ENCODE assay signal across 10 cellular contexts in the genomic region with DNA sequence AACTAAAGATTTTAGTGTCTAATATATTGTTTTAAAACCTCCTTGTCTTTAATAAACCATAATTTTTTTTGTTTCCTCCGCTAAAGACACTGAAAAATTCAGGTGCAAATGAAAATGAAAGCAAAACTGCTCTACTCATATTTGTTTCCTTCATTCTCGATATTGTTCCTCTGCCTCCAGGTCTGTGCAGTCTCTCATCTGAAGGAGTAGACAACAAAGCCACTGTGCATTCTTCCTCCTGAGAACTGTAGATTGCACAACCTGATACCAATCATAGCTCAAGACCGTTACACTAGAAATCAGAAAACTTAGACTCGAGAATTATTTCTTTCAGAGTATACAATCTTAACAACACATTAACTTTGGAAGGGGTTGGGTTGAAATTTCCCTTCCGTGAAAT.
DNase-seq lines count a peak whose midpoint lies in the region; ATAC-seq lines count a peak whose summit lies in the region.
"Had no signal": no experiment of that assay in that cellular context is flagged by ENCODE, and none has a peak within 500 bp of the region (broad histone marks: within the 10 kb centered on the region; RNA-seq: fewer than 3 reads in every experiment).

No MANE protein-coding gene starts in this region.

- H3K27ac Mint-ChIP-seq in natural killer cell treated with Interleukin-12 subunit alpha and Interleukin-12 subunit beta and Interleukin-15 and Interleukin-18, amount 100 ng/mL, for 72 hours, result no peak overlapping the region

- no peak overlapping the region for H2BK5ac ChIP-seq in mesendoderm (ENCODE audit: low read length)

- H2AK5ac ChIP-seq in mesendoderm (ENCODE audit: low read length), result no peak overlapping the region

- peak overlapping the region; percentile 7 for H3K4me3 ChIP-seq in effector memory CD4-positive, alpha-beta T cell (ENCODE audit: insufficient read depth, low read depth, low read length, poor library complexity, severe bottlenecking)
- no peak overlapping the region for H3K4me3 ChIP-seq in mesendoderm (ENCODE audit: low read length)

- peaks cover 3 to 6% of the 10 kb centered on the region in 2 donors for H3K4me1 Mint-ChIP-seq in natural killer cell treated with Interleukin-12 subunit alpha and Interleukin-12 subunit beta and Interleukin-15 and Interleukin-18, amount 100 ng/mL, for 72 hours (ENCODE audit: low read depth in 2 of 2)

- no peak overlapping the region for H3K27ac ChIP-seq in effector memory CD4-positive, alpha-beta T cell (ENCODE audit: insufficient read depth, low read length, poor library complexity, severe bottlenecking)
- H3K27ac ChIP-seq in mesendoderm (ENCODE audit: low read depth, low read length), result no peak overlapping the region

- no peak overlapping the region for H3K9ac ChIP-seq in mesendoderm (ENCODE audit: low read length)

- no peak overlapping the region for H4K5ac ChIP-seq in mesendoderm (ENCODE audit: low read length)

- no peak overlapping the region for H3K18ac ChIP-seq in mesendoderm (ENCODE audit: low read length)

- no peaks in the 10 kb centered on the region for H3K9me3 ChIP-seq in effector memory CD4-positive, alpha-beta T cell (ENCODE audit: control insufficient read depth, low read length)

- peaks cover 17% of the 10 kb centered on the region for H3K9me3 Mint-ChIP-seq in natural killer cell treated with Interleukin-12 subunit alpha and Interleukin-12 subunit beta and Interleukin-15 and Interleukin-18, amount 100 ng/mL, for 72 hours

- no peak overlapping the region for H3K23ac ChIP-seq in mesendoderm (ENCODE audit: low read length)

- WGBS in mesendoderm (ENCODE audit: extremely low coverage, insufficient coverage, low lambda C conversion rate), result no CpG with 5 or more reads among the region's 5 CpGs

- no peaks in the 10 kb centered on the region for H3K27me3 Mint-ChIP-seq in natural killer cell treated with Interleukin-12 subunit alpha and Interleukin-12 subunit beta and Interleukin-15 and Interleukin-18, amount 100 ng/mL, for 72 hours

- no peaks in the 10 kb centered on the region for H3K79me2 ChIP-seq in mesendoderm (ENCODE audit: control insufficient read depth, insufficient read depth, low read length)

- H3K79me1 ChIP-seq in mesendoderm (ENCODE audit: low read length), result no peaks in the 10 kb centered on the region

- no peaks in the 10 kb centered on the region for H3K36me3 ChIP-seq in effector memory CD4-positive, alpha-beta T cell (ENCODE audit: control insufficient read depth, insufficient read depth, low read length)
- H3K36me3 ChIP-seq in mesendoderm (ENCODE audit: control insufficient read depth, insufficient read depth, low read length), result no peaks in the 10 kb centered on the region

- no peak overlapping the region for H3K4ac ChIP-seq in mesendoderm (ENCODE audit: low read depth, low read length)

- H2BK120ac ChIP-seq in mesendoderm (ENCODE audit: low read depth, low read length), result no peak overlapping the region

- ATAC-seq in GM18868 (IDR thresholded peaks at IDR 0.05; ENCODE audit: unreplicated experiment), result peak; percentile 61
- ATAC-seq in natural killer cell treated with Interleukin-12 subunit alpha and Interleukin-12 subunit beta and Interleukin-15 and Interleukin-18, amount 100 ng/mL, for 72 hours, result no peak
- ATAC-seq in GM21737 (IDR thresholded peaks at IDR 0.05; ENCODE audit: unreplicated experiment), result no peak

- H3K36me3 Mint-ChIP-seq in natural killer cell treated with Interleukin-12 subunit alpha and Interleukin-12 subunit beta and Interleukin-15 and Interleukin-18, amount 100 ng/mL, for 72 hours, result peaks cover 17% of the 10 kb centered on the region

- H3K4me2 ChIP-seq in mesendoderm (ENCODE audit: low read length), result no peak overlapping the region

- no peaks in the 10 kb centered on the region for H3K4me1 ChIP-seq in effector memory CD4-positive, alpha-beta T cell (ENCODE audit: control insufficient read depth, insufficient read depth, low read length, poor library complexity, severe bottlenecking)
- no peaks in the 10 kb centered on the region for H3K4me1 ChIP-seq in mesendoderm (ENCODE audit: control insufficient read depth, low read depth, low read length)

- no peak overlapping the region for H3K56ac ChIP-seq in mesendoderm (ENCODE audit: low read length)

- H2BK15ac ChIP-seq in mesendoderm (replicated peaks; ENCODE audit: low read depth), result no peak overlapping the region

- H4K8ac ChIP-seq in mesendoderm (ENCODE audit: low read depth, low read length), result no peak overlapping the region

- H3K27me3 ChIP-seq in effector memory CD4-positive, alpha-beta T cell (replicated peaks; ENCODE audit: control insufficient read depth, insufficient read depth, low read length, poor library complexity, severe bottlenecking), result no peaks in the 10 kb centered on the region
- no peaks in the 10 kb centered on the region for H3K27me3 ChIP-seq in mesendoderm (ENCODE audit: insufficient read depth, low read length, poor library complexity)

- DNase-seq in NCI-H226, result peak; percentile 4
- no peak for DNase-seq in effector memory CD4-positive, alpha-beta T cell
- DNase-seq in natural killer cell treated with Interleukin-12 subunit alpha and Interleukin-12 subunit beta and Interleukin-15 and Interleukin-18, amount 100 ng/mL, for 72 hours (ENCODE audit: low spot score), result no peak
- DNase-seq in mesendoderm, result no peak
- DNase-seq in activated CD8-positive, alpha-beta memory T cell treated with anti-CD3 and anti-CD28 coated beads, Interleukin-2, amount 50 U/mL, for 48 hours, result no peak
- DNase-seq in NOMO-1 treated with DMSO at 0.1 percent for 48 hours (lab: John Stamatoyannopoulos, UW; ENCODE audit: unreplicated experiment), result no peak
- DNase-seq: activated effector memory CD4-positive, alpha-beta T cell treated with Interleukin-2 at 50 U/mL for 16 hours; NK-92 treated with Interleukin-12 subunit alpha and Interleukin-12 subunit beta, amount 100 ng/mL, for 24 hours had no signal

- H3K4me3 Mint-ChIP-seq in natural killer cell treated with Interleukin-12 subunit alpha and Interleukin-12 subunit beta and Interleukin-15 and Interleukin-18, amount 100 ng/mL, for 72 hours, result peak overlapping the region; percentile 47
